8 cellular contexts compared by ENCODE assay signal in genomic region chr7:140397784-140398750, GRCh38. TPM values are rescaled to one million over a fixed set of nuclear protein-coding genes. Genes with fewer than 3 reads are reported as not detected.
A peak's percentile ranks its signal among the peaks of the same experiment; 100 is the strongest.
DNase-seq lines count a peak whose midpoint lies in the region; ATAC-seq, FAIRE-seq and TF ChIP-seq lines count a peak whose summit lies in the region.

SLC37A3 (minus strand) TSS chr7:140398530; CDS start chr7:140382526, 16,004 bp downstream.

- no peaks in the 10 kb centered on the region for H3K36me3 Mint-ChIP-seq in chondrocyte (ENCODE audit: low read depth)

- peak within 1 kb of the TSS; percentile 57 to 58 for H3K27ac ChIP-seq in kidney (ENCODE audit: low read depth in 2 of 2, low read length in 2 of 2)

- peak within 1 kb of the TSS; percentile 89 for H3K4me3 Mint-ChIP-seq in chondrocyte (ENCODE audit: unreplicated experiment)

- no peak for FAIRE-seq in kidney (lab: Jason Lieb, UNC)

- H3K9me3 ChIP-seq in kidney (ENCODE audit: control insufficient read depth in 1 of 2, low read length in 2 of 2) = no peaks in the 10 kb centered on the region

- no peaks in the 10 kb centered on the region for H3K9me3 Mint-ChIP-seq in chondrocyte (ENCODE audit: low read depth)

- H3K27ac Mint-ChIP-seq in chondrocyte (ENCODE audit: unreplicated experiment) = peak within 1 kb of the TSS; percentile 86

- ATAC-seq in GM18861 (IDR thresholded peaks at IDR 0.05; ENCODE audit: unreplicated experiment) (peak; percentile 95), HG03095 (IDR thresholded peaks at IDR 0.05; ENCODE audit: unreplicated experiment) (peak; percentile 98)

- peaks cover 10% of the 10 kb centered on the region for H3K27me3 Mint-ChIP-seq in chondrocyte (ENCODE audit: low read depth)

- H3K4me3 ChIP-seq in kidney (ENCODE audit: low read length in 2 of 2) = peak within 1 kb of the TSS; percentile 79 to 95

- DNase-seq in A172 (ENCODE audit: low spot score) (peak; percentile 60), NCI-H2227 (lab: John Stamatoyannopoulos, UW; ENCODE audit: unreplicated experiment) (peak; percentile 94), chondrocyte (ENCODE audit: low spot score) (peak; percentile 95), kidney (peak; percentile 95)
- DNase-seq in activated CD4-positive, alpha-beta T cell treated with anti-CD3 and anti-CD28 coated beads for 24 hours (ENCODE audit: low read depth in 2 of 2) = peak; percentile 79 to 83
- DNase-seq in stimulated activated CD4-positive, alpha-beta T cell treated with anti-CD3 and anti-CD28 coated beads, Interleukin-15, amount 100 ng/mL, for 48 hours (ENCODE audit: low read depth in 2 of 2) = peak; percentile 78 to 89

- H3K9ac ChIP-seq in kidney (ENCODE audit: low read length in 2 of 2) = peak within 1 kb of the TSS; percentile 61 to 74

- peaks cover 23% of the 10 kb centered on the region for H3K4me1 Mint-ChIP-seq in chondrocyte (ENCODE audit: low read depth)

- intact Hi-C loops in kidney (cut with DNase I) = no loop called here

- TF ChIP-seq CTCF in chondrocyte (IDR thresholded peaks at IDR 0.05) (peak; percentile 34), kidney (IDR thresholded peaks at IDR 0.05; ENCODE audit: borderline replicate concordance, extremely low read depth, insufficient read depth) (no peak)

- H3K36me3 ChIP-seq in kidney (ENCODE audit: control insufficient read depth in 1 of 2, insufficient read depth in 2 of 2, low read length in 2 of 2) = no peaks in the 10 kb centered on the region

- H3K4me1 ChIP-seq in kidney (ENCODE audit: control insufficient read depth in 1 of 2, insufficient read depth in 1 of 2, low read depth in 1 of 2, low read length in 2 of 2) = no peaks in the 10 kb centered on the region

RNA-seq across cellular contexts. Expression of gene SLC37A3, which starts in this region (rescaled TPM):
- 7.6 and 10.8 TPM in 2 replicates for total RNA-seq in A172 (2014; rRNA removed; shearing (Covaris generic))
- 59.3 to 68.1 TPM (median 64.9 TPM) in 3 replicates for total RNA-seq in chondrocyte
- 50.3 TPM for total RNA-seq in kidney
- polyA plus RNA-seq in kidney (ENCODE audit: insufficient read depth, low read depth, low replicate concordance) = 19.5 TPM

Comparison
In these comparisons a context has a peak if more than half of its experiments do, and no peak if none do; other contexts are left out.
1. Peak in every context shown above with its lines: DNase-seq, ATAC-seq, H3K4me3 ChIP-seq and H3K27ac ChIP-seq.